In genomic region chr15:52559583-52559982, GRCh38 we compare ENCODE assay signal across 9 cellular contexts. TPM values are rescaled to one million over a fixed set of nuclear protein-coding genes. Genes with fewer than 3 reads are reported as not detected.
A peak's percentile ranks its signal among the peaks of the same experiment; 100 is the strongest.
DNase-seq lines count a peak whose midpoint lies in the region; ATAC-seq and TF ChIP-seq lines count a peak whose summit lies in the region.
"Had no signal": no experiment of that assay in that cellular context is flagged by ENCODE, and none has a peak within 500 bp of the region (broad histone marks: within the 10 kb centered on the region; RNA-seq: fewer than 3 reads in every experiment).

No MANE protein-coding gene starts in this region.

- TF ChIP-seq EP300 in neural cell (conservative IDR thresholded peaks at IDR 0.05; ENCODE audit: poor library complexity, severe bottlenecking): no peak

- no peak overlapping the region for H3K9ac ChIP-seq in neural cell (ENCODE audit: low read length)

- TF ChIP-seq RAD21 in neural cell (conservative IDR thresholded peaks at IDR 0.05): no peak

- peak overlapping the region; percentile 24 for H3K4me3 ChIP-seq in neural cell (ENCODE audit: low read length)

- peak overlapping the region; percentile 55 for H3K27ac ChIP-seq in neural cell (ENCODE audit: low read length)

- H3F3A ChIP-seq in neural cell (ENCODE audit: insufficient read depth, low read length, poor library complexity, severe bottlenecking): no peaks in the 10 kb centered on the region

- H3K36me3 ChIP-seq in neural cell (ENCODE audit: insufficient read depth, low read length): no peaks in the 10 kb centered on the region

- H2AFZ ChIP-seq in neural cell (ENCODE audit: low read depth, low read length): no peak overlapping the region

- peaks cover 98% of the 10 kb centered on the region for H3K79me2 ChIP-seq in neural cell (replicated peaks; ENCODE audit: insufficient read depth, low read length)

- H4K20me1 ChIP-seq in neural cell (ENCODE audit: insufficient read depth): no peaks in the 10 kb centered on the region

- peak; percentile 39 for ATAC-seq in HG03095 (IDR thresholded peaks at IDR 0.05; ENCODE audit: unreplicated experiment)
- ATAC-seq in GM21723 (IDR thresholded peaks at IDR 0.05; ENCODE audit: unreplicated experiment): no peak
- no peak for ATAC-seq in GM18519 (IDR thresholded peaks at IDR 0.05; ENCODE audit: low FRiP score, unreplicated experiment)

- H3K27me3 ChIP-seq in neural cell (ENCODE audit: insufficient read depth, low read depth, low read length): no peaks in the 10 kb centered on the region

- H3K4me2 ChIP-seq in neural cell (ENCODE audit: low read length): no peak overlapping the region

- DNase-seq in ELR (ENCODE audit: low read depth) (peak; percentile 55), middle frontal gyrus (ENCODE audit: extremely low spot score, low spot score) (no peak), mesenteric fat pad (ENCODE audit: low spot score) (no peak)
- DNase-seq in activated T-helper 9 cell treated with anti-CD3 and anti-CD28 coated beads, Interleukin-2, amount 50 U/mL, for 16 hours (ENCODE audit: low read depth): peak; percentile 20
- DNase-seq: NCI-H526 treated with DMSO at 0.1 percent for 48 hours had no signal

- H3K9me3 ChIP-seq in neural cell (ENCODE audit: low read length): no peaks in the 10 kb centered on the region

- TF ChIP-seq CTCF in neural cell (IDR thresholded peaks at IDR 0.05; ENCODE audit: poor library complexity, severe bottlenecking): no peak

- no peaks in the 10 kb centered on the region for H3K9me2 ChIP-seq in neural cell (ENCODE audit: insufficient read depth, low read length)

TF ChIP-seq in neural cell, 6 proteins besides CTCF, POLR2A, EP300 and RAD21:
- TF ChIP-seq SMC3 (conservative IDR thresholded peaks at IDR 0.05; ENCODE audit: poor library complexity): no peak
- TF ChIP-seq MXI1 (conservative IDR thresholded peaks at IDR 0.05; ENCODE audit: poor library complexity, severe bottlenecking): no peak
- TF ChIP-seq TAF1 (IDR thresholded peaks at IDR 0.05; ENCODE audit: low read depth): no peak
- no peak for TF ChIP-seq POLR2AphosphoS5 (IDR thresholded peaks at IDR 0.05)
- no peak for TF ChIP-seq EZH2 (IDR thresholded peaks at IDR 0.05; ENCODE audit: borderline replicate concordance, insufficient read depth, low read length, poor library complexity, severe bottlenecking)
- no peak for TF ChIP-seq REST (IDR thresholded peaks at IDR 0.05; ENCODE audit: borderline replicate concordance)

RNA-seq across cellular contexts. Expression of gene ARPP19, which starts 9.2 kb away (rescaled TPM):
- polyA plus RNA-seq in neural cell: 252 and 254 TPM in 2 replicates
- 226 and 276 TPM in 2 replicates for polyA minus RNA-seq in neural cell
- total RNA-seq in mesenteric fat pad: 179 TPM

RNA-seq across cellular contexts. Expression of gene MYO5A, which starts 30.9 kb away (rescaled TPM):
- polyA plus RNA-seq in neural cell: 43.8 and 45.2 TPM in 2 replicates
- 234 and 301 TPM in 2 replicates for polyA minus RNA-seq in neural cell
- total RNA-seq in mesenteric fat pad: 67.8 TPM

Comparison
In these comparisons a context has a peak if more than half of its experiments do, and no peak if none do; other contexts are left out.
1. DNase-seq: peak in ELR (single experiment) and activated T-helper 9 cell treated with anti-CD3 and anti-CD28 coated beads, Interleukin-2, amount 50 U/mL, for 16 hours (single experiment); none in middle frontal gyrus (single experiment) and mesenteric fat pad (single experiment).